Comparison of ENCODE assay signal across 9 cellular contexts in the genomic region with DNA sequence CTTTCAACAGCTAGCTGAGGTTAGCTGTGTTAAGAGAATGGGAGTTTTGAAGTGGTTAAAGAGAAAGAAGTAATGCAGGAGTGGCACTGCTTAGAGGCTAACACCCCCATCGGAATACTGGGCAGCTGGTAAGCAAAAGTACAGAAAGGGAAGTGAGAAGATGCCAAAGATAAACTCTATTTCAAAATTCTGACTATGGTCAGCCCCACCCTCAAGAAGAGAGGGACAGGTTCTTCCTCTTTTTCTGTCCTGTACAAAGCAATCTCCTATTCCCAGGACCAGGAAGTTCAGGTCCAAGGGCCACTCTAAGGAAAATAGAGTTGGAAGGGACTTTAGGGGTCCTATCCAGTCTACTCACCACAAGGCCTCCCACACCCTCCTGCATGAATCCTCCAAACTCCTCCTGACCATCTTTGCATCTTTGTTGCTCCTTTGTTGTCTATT. TPM values are rescaled to one million over a fixed set of nuclear protein-coding genes. Genes with fewer than 3 reads are reported as not detected.
DNase-seq lines count a peak whose midpoint lies in the region; ATAC-seq and TF ChIP-seq lines count a peak whose summit lies in the region.
"Had no signal": no experiment of that assay in that cellular context is flagged by ENCODE, and none has a peak within 500 bp of the region (broad histone marks: within the 10 kb centered on the region; RNA-seq: fewer than 3 reads in every experiment).

No MANE protein-coding gene starts in this region.

- no peaks in the 10 kb centered on the region for H3K36me3 ChIP-seq in heart right ventricle
- H3K36me3 ChIP-seq: adrenal gland had no signal

- peaks cover 0 to 79% (median 46%) of the 10 kb centered on the region in 9 donors for H3K4me1 ChIP-seq in heart right ventricle

- WGBS in heart right ventricle, 2 donors = 57 to 74% methylated on average over 1 of the region's 1 CpG

- in situ Hi-C loops in KBM-7 (cut with MboI; ENCODE audit: low pct_unique_long_range_greater_than_20kb, low sequenced_read_pairs) = no loop called here

- H3K9me3 ChIP-seq in heart right ventricle = no peaks in the 10 kb centered on the region
- H3K9me3 ChIP-seq: adrenal gland had no signal

- DNase-seq in KBM-7 (peak; percentile 92), heart right ventricle (no peak), mucosa of gallbladder (ENCODE audit: low spot score) (no peak), NCI-H2196 (lab: John Stamatoyannopoulos, UW; ENCODE audit: unreplicated experiment) (no peak), iPS-NIHi11 (ENCODE audit: low spot score) (no peak), hypothalamus (lab: John Stamatoyannopoulos, UW) (no peak)

- TF ChIP-seq CTCF in heart right ventricle (IDR thresholded peaks at IDR 0.05) = no peak

- H3K27me3 ChIP-seq in heart right ventricle = no peaks in the 10 kb centered on the region
- H3K27me3 ChIP-seq: adrenal gland had no signal

- ATAC-seq in GM18499 (IDR thresholded peaks at IDR 0.05; ENCODE audit: insufficient read depth, unreplicated experiment) (peak; percentile 82), GM21526 (IDR thresholded peaks at IDR 0.05; ENCODE audit: low FRiP score, unreplicated experiment) (peak; percentile 73), heart right ventricle (peak; percentile 25 to 71 (median 51))

- H3K4me3 ChIP-seq in heart right ventricle = no peak overlapping the region
- H3K4me3 ChIP-seq: adrenal gland had no signal

- intact Hi-C loops in heart right ventricle (cut with DNase I) = loop anchor here in 4 of 10 donors (5.0 to 10.0 kb wide), 2 partner anchors 46 to 48 kb away; a partner anchor contains a TSS

- H3K27ac ChIP-seq in heart right ventricle = peak overlapping the region in 1 of 10 donors; percentile 76

RNA-seq across cellular contexts. Expression of a gene that starts 45.9 kb away (rescaled TPM):
- total RNA-seq in heart right ventricle (10 to 100 TPM in 9 of 10 donors, 1 to 10 TPM in 1; 7.0 to 95.6 (median 44.8) TPM), mucosa of gallbladder (20.2 TPM)
- 1 to 10 TPM; 2.3 to 6.7 TPM for polyA plus RNA-seq in heart right ventricle
